4 cellular contexts compared by ENCODE assay signal in the genomic region with DNA sequence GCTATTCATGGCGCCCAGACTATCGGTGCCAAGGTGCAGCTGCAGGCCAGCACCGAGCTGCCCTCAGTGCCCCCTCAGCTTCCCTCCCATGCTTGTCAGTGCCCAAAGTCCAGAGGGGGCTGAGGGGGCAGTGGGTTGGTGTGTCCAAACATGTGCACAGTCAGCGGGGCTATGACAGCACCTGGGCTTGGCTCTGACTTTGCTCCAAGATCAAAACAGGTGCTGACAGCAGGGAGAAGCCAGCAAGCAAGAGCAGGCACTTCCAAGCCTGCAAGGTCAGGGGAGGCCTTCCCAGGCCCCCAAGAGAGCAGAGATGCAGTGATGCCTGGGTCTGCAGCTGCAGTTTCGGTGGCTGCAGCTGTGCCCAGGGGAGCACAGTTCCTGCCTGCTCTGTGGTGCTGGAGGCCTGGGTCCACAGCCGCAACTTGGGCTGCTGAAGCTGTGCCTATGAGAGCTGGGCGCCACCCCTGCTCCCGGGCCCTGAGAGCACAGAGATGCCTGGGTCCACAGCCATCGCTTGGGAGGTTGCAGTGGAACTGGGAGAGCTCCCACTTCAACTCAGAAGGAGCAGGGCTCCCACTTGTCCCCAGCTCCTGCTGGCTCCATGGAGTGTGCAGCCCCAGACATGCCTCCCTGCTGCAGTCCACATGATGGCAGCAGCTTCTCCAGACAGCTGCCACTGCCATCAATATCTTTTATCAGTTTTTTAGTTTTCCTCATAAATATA.
TF ChIP-seq lines count a peak whose summit lies in the region.

No MANE protein-coding gene starts in this region.

TF ChIP-seq in SK-N-SH, 30 proteins besides CTCF, POLR2A, EP300 and RAD21:
- TF ChIP-seq POLR2AphosphoS5 (IDR thresholded peaks at IDR 0.05; ENCODE audit: low read depth, low read length) = no peak
- TF ChIP-seq RCOR1 (IDR thresholded peaks at IDR 0.05; ENCODE audit: low read length) = no peak
- TF ChIP-seq, protein P1, sequence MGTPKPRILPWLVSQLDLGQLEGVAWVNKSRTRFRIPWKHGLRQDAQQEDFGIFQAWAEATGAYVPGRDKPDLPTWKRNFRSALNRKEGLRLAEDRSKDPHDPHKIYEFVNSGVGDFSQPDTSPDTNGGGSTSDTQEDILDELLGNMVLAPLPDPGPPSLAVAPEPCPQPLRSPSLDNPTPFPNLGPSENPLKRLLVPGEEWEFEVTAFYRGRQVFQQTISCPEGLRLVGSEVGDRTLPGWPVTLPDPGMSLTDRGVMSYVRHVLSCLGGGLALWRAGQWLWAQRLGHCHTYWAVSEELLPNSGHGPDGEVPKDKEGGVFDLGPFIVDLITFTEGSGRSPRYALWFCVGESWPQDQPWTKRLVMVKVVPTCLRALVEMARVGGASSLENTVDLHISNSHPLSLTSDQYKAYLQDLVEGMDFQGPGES (IDR thresholded peaks at IDR 0.05; ENCODE audit: low read depth, low read length) = no peak
- TF ChIP-seq, protein P2, sequence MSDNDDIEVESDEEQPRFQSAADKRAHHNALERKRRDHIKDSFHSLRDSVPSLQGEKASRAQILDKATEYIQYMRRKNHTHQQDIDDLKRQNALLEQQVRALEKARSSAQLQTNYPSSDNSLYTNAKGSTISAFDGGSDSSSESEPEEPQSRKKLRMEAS (IDR thresholded peaks at IDR 0.05; ENCODE audit: low read depth) = no peak
- TF ChIP-seq, protein P3, sequence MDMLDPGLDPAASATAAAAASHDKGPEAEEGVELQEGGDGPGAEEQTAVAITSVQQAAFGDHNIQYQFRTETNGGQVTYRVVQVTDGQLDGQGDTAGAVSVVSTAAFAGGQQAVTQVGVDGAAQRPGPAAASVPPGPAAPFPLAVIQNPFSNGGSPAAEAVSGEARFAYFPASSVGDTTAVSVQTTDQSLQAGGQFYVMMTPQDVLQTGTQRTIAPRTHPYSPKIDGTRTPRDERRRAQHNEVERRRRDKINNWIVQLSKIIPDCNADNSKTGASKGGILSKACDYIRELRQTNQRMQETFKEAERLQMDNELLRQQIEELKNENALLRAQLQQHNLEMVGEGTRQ (IDR thresholded peaks at IDR 0.05; ENCODE audit: borderline replicate concordance, low read depth, low read length) = no peak
- no peak for TF ChIP-seq MEF2A (IDR thresholded peaks at IDR 0.05; ENCODE audit: borderline replicate concordance, low read depth)
- no peak for TF ChIP-seq GABPA (IDR thresholded peaks at IDR 0.05; ENCODE audit: low read depth)
- TF ChIP-seq NRF1 (IDR thresholded peaks at IDR 0.05; ENCODE audit: low read depth, low read length) = no peak
- TF ChIP-seq, protein P4, sequence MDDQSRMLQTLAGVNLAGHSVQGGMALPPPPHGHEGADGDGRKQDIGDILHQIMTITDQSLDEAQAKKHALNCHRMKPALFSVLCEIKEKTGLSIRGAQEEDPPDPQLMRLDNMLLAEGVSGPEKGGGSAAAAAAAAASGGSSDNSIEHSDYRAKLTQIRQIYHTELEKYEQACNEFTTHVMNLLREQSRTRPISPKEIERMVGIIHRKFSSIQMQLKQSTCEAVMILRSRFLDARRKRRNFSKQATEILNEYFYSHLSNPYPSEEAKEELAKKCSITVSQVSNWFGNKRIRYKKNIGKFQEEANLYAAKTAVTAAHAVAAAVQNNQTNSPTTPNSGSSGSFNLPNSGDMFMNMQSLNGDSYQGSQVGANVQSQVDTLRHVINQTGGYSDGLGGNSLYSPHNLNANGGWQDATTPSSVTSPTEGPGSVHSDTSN (IDR thresholded peaks at IDR 0.05) = no peak
- TF ChIP-seq TEAD4 (IDR thresholded peaks at IDR 0.05; ENCODE audit: borderline replicate concordance, insufficient read depth) = no peak
- TF ChIP-seq SMC3 (IDR thresholded peaks at IDR 0.05; ENCODE audit: low read depth, low read length) = no peak
- no peak for TF ChIP-seq TAF1 (IDR thresholded peaks at IDR 0.05; ENCODE audit: borderline replicate concordance, low read depth, low read length)

TF ChIP-seq in SK-N-SH treated with all-trans-retinoic acid at 6 μM for 48 hours, 23 proteins besides CTCF, POLR2A, EP300 and RAD21 (continued from another document and continues in another):
- TF ChIP-seq ZFP3 (CRISPR knock-in tag; IDR thresholded peaks at IDR 0.05) (no peak), ESRRG (CRISPR knock-in tag; IDR thresholded peaks at IDR 0.05) (no peak), ZNF565 (CRISPR knock-in tag; conservative IDR thresholded peaks at IDR 0.05; ENCODE audit: low read depth) (no peak), ZNF70 (CRISPR knock-in tag; IDR thresholded peaks at IDR 0.05) (no peak), ARNTL (CRISPR knock-in tag; IDR thresholded peaks at IDR 0.05; ENCODE audit: borderline replicate concordance, low read depth) (no peak), TCF4 (CRISPR knock-in tag; IDR thresholded peaks at IDR 0.05; ENCODE audit: borderline replicate concordance) (no peak), ZC3H10 (CRISPR knock-in tag; IDR thresholded peaks at IDR 0.05) (no peak), RARB (CRISPR knock-in tag; IDR thresholded peaks at IDR 0.05) (no peak), BACH2 (CRISPR knock-in tag; IDR thresholded peaks at IDR 0.05; ENCODE audit: borderline replicate concordance) (no peak), SNAI2 (CRISPR knock-in tag; IDR thresholded peaks at IDR 0.05) (no peak), ZFP30 (CRISPR knock-in tag; IDR thresholded peaks at IDR 0.05) (no peak), GLIS3 (CRISPR knock-in tag; IDR thresholded peaks at IDR 0.05) (no peak)
- TF ChIP-seq, protein P5, sequence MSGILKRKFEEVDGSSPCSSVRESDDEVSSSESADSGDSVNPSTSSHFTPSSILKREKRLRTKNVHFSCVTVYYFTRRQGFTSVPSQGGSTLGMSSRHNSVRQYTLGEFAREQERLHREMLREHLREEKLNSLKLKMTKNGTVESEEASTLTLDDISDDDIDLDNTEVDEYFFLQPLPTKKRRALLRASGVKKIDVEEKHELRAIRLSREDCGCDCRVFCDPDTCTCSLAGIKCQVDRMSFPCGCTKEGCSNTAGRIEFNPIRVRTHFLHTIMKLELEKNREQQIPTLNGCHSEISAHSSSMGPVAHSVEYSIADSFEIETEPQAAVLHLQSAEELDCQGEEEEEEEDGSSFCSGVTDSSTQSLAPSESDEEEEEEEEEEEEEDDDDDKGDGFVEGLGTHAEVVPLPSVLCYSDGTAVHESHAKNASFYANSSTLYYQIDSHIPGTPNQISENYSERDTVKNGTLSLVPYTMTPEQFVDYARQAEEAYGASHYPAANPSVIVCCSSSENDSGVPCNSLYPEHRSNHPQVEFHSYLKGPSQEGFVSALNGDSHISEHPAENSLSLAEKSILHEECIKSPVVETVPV (CRISPR knock-in tag; IDR thresholded peaks at IDR 0.05) = no peak
- TF ChIP-seq, protein P6, sequence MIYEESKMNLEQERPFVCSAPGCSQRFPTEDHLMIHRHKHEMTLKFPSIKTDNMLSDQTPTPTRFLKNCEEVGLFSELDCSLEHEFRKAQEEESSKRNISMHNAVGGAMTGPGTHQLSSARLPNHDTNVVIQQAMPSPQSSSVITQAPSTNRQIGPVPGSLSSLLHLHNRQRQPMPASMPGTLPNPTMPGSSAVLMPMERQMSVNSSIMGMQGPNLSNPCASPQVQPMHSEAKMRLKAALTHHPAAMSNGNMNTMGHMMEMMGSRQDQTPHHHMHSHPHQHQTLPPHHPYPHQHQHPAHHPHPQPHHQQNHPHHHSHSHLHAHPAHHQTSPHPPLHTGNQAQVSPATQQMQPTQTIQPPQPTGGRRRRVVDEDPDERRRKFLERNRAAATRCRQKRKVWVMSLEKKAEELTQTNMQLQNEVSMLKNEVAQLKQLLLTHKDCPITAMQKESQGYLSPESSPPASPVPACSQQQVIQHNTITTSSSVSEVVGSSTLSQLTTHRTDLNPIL (CRISPR knock-in tag; IDR thresholded peaks at IDR 0.05; ENCODE audit: low read depth) = no peak

TF ChIP-seq in WTC11, 78 proteins besides CTCF, POLR2A, EP300 and RAD21 (continues in another document):
- TF ChIP-seq GRHL2 (CRISPR knock-in tag; IDR thresholded peaks at IDR 0.05; ENCODE audit: insufficient replicate concordance, severe bottlenecking) (no peak), ATF1 (CRISPR knock-in tag; IDR thresholded peaks at IDR 0.05) (no peak), FOXK1 (CRISPR knock-in tag; IDR thresholded peaks at IDR 0.05) (no peak), JAZF1 (CRISPR knock-in tag; IDR thresholded peaks at IDR 0.05) (no peak), MXD4 (CRISPR knock-in tag; IDR thresholded peaks at IDR 0.05; ENCODE audit: borderline replicate concordance) (no peak)
- TF ChIP-seq, protein P7, sequence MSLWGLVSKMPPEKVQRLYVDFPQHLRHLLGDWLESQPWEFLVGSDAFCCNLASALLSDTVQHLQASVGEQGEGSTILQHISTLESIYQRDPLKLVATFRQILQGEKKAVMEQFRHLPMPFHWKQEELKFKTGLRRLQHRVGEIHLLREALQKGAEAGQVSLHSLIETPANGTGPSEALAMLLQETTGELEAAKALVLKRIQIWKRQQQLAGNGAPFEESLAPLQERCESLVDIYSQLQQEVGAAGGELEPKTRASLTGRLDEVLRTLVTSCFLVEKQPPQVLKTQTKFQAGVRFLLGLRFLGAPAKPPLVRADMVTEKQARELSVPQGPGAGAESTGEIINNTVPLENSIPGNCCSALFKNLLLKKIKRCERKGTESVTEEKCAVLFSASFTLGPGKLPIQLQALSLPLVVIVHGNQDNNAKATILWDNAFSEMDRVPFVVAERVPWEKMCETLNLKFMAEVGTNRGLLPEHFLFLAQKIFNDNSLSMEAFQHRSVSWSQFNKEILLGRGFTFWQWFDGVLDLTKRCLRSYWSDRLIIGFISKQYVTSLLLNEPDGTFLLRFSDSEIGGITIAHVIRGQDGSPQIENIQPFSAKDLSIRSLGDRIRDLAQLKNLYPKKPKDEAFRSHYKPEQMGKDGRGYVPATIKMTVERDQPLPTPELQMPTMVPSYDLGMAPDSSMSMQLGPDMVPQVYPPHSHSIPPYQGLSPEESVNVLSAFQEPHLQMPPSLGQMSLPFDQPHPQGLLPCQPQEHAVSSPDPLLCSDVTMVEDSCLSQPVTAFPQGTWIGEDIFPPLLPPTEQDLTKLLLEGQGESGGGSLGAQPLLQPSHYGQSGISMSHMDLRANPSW (CRISPR knock-in tag; conservative IDR thresholded peaks at IDR 0.05; ENCODE audit: low read depth) = no peak
- TF ChIP-seq, protein P8, sequence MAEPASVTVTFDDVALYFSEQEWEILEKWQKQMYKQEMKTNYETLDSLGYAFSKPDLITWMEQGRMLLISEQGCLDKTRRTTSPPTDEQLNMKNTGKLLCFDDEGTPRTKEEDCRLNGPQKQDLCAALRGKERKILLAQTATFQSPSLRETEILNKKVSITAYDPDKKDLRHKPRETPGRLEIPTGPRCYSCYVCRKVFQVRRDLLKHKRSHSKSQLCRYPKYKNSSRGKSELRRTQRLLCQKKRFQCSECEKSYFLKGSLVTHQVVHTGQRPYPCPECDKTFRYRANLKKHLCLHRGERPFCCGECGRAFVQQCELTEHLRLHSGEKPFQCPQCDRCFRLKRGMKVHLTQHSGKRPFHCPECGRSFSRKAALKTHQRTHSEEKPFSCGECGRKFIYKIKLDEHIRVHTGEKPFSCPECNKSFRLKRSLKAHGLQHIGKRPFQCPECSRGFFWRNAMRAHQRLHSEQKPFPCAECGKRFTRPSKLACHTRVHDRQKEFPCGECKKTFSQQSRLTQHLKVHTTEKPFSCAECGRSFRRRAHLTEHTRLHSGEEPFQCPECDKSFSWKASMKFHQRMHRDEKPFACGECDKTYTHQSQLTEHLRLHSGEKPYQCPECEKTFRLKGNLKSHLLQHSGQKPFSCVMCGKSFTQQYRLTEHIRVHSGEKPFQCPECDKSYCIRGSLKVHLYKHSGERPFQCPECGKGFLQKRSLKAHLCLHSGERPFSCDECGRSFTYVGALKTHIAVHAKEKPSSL (CRISPR knock-in tag; conservative IDR thresholded peaks at IDR 0.05) = no peak
- TF ChIP-seq, protein P3 (CRISPR knock-in tag; IDR thresholded peaks at IDR 0.05) = no peak

TF ChIP-seq in HepG2, 621 proteins besides CTCF, POLR2A, EP300 and RAD21 (continues in another document):
- peak; percentile 50 for TF ChIP-seq STAG1 (CRISPR knock-in tag; IDR thresholded peaks at IDR 0.05)
- TF ChIP-seq, protein P9, sequence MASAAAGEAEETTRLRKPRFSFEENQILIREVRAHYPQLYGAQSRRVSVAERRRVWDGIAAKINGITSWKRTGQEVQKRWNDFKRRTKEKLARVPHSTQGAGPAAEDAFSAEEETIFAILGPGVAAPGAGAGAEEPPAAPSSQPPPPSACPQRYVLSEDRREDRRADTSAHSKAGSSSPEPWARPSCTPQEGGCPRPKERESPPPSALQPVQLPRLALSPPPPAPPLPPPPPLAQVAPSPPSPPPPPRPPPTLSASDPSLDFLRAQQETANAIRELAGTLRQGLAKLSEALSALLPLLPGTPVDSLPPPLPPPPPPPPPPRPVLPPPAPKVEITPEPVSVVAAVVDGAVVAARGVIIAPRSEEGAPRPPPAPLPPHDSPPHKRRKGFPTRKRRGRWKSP (CRISPR knock-in tag; IDR thresholded peaks at IDR 0.05) = no peak
- TF ChIP-seq, protein P10, sequence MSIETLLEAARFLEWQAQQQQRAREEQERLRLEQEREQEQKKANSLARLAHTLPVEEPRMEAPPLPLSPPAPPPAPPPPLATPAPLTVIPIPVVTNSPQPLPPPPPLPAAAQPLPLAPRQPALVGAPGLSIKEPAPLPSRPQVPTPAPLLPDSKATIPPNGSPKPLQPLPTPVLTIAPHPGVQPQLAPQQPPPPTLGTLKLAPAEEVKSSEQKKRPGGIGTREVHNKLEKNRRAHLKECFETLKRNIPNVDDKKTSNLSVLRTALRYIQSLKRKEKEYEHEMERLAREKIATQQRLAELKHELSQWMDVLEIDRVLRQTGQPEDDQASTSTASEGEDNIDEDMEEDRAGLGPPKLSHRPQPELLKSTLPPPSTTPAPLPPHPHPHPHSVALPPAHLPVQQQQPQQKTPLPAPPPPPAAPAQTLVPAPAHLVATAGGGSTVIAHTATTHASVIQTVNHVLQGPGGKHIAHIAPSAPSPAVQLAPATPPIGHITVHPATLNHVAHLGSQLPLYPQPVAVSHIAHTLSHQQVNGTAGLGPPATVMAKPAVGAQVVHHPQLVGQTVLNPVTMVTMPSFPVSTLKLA (IDR thresholded peaks at IDR 0.05) = no peak
- no peak for TF ChIP-seq MTA3 (CRISPR knock-in tag; IDR thresholded peaks at IDR 0.05)
